In the genomic region with DNA sequence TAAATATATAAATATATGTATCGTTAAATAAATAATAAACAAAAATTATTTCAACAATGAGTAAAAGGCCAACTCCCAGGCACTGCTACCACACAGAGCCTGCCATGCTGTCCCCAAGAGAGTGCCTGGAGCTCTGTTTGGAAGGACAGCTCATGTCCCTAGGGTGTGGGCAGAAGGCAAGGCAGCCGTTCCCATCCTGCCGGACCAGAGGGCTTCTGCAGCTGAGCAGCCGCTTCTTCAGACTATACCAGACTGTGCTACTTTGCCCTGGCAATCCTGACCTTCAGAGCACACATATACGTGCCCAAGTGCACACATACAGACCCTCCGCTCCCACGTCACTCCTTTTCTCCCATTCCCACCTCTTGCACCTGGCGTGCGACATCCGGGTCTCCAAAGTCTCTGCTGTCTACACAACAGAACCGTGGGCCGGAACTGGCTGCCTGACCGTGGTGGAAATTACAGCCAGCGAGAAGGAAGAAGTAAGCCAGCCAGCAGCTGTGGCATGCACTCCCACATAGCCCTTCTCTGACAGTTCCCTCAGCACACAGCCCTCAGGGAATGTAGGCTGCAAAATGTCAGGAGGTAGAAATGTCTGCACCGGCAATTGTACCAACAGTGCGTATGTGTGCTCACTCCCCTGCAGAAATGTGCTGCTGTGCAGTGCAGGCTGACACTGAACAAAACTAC, we compare ENCODE assay signal across 15 cellular contexts. TPM values are rescaled to one million over a fixed set of nuclear protein-coding genes. Genes with fewer than 3 reads are reported as not detected.
"Had no signal": no experiment of that assay in that cellular context is flagged by ENCODE, and none has a peak within 500 bp of the region (broad histone marks: within the 10 kb centered on the region; RNA-seq: fewer than 3 reads in every experiment).

No MANE protein-coding gene starts in this region.

- H3K4me1 Mint-ChIP-seq: activated CD4-positive, alpha-beta memory T cell treated with anti-CD3 and anti-CD28 coated beads, Interleukin-2, amount 10 ng/mL, durations not matched to agents 7 days and 5 days; naive thymus-derived CD4-positive, alpha-beta T cell; stimulated activated naive B cell treated with anti-CD40 and anti-IgM and Interleukin-4, amounts not matched to agents 10 μg/mL and 1 μg/mL and 100 μg/mL, for 72 hours had no signal

- H3K27me3 Mint-ChIP-seq: activated CD4-positive, alpha-beta memory T cell treated with anti-CD3 and anti-CD28 coated beads, Interleukin-2, amount 10 ng/mL, durations not matched to agents 7 days and 5 days had no signal

- DNase-seq: activated CD4-positive, alpha-beta memory T cell treated with anti-CD3 and anti-CD28 coated beads, Interleukin-2, amount 10 ng/mL, durations not matched to agents 7 days and 5 days; activated gamma-delta T cell treated with Interleukin-2 at 50 U/mL for 16 hours; activated T-cell treated with anti-CD3 and anti-CD28 coated beads, Interleukin-2, amount 50 U/mL, for 72 hours; amniotic stem cell; body of pancreas; cerebellar nuclear complex; gastrocnemius medialis; kidney; left ventricle myocardium inferior; naive thymus-derived CD4-positive, alpha-beta T cell; stimulated activated CD4-positive, alpha-beta T cell treated with anti-CD3 and anti-CD28 coated beads, Interleukin-2, amount 100 ng/mL, for 48 hours; stimulated activated naive B cell treated with anti-CD40 and anti-IgM and Interleukin-4, amounts not matched to agents 10 μg/mL and 1 μg/mL and 100 μg/mL, for 72 hours; tibial artery had no signal

- H3K4me3 Mint-ChIP-seq: activated CD4-positive, alpha-beta memory T cell treated with anti-CD3 and anti-CD28 coated beads, Interleukin-2, amount 10 ng/mL, durations not matched to agents 7 days and 5 days; activated naive CD8-positive, alpha-beta T cell; activated T-cell treated with anti-CD3 and anti-CD28 coated beads, Interleukin-2, amount 50 U/mL, for 72 hours; dendritic cell treated with granulocyte-macrophage colony-stimulating factor and Interleukin-4, amounts not matched to agents 40 ng/mL and 50 ng/mL, for 4 days; naive thymus-derived CD4-positive, alpha-beta T cell; stimulated activated naive B cell treated with anti-CD40 and anti-IgM and Interleukin-4, amounts not matched to agents 10 μg/mL and 1 μg/mL and 100 μg/mL, for 72 hours had no signal

- H3K27ac Mint-ChIP-seq: activated CD4-positive, alpha-beta memory T cell treated with anti-CD3 and anti-CD28 coated beads, Interleukin-2, amount 10 ng/mL, durations not matched to agents 7 days and 5 days; activated naive CD8-positive, alpha-beta T cell; activated T-cell treated with anti-CD3 and anti-CD28 coated beads, Interleukin-2, amount 50 U/mL, for 72 hours; dendritic cell treated with granulocyte-macrophage colony-stimulating factor and Interleukin-4, amounts not matched to agents 40 ng/mL and 50 ng/mL, for 4 days; stimulated activated naive B cell treated with anti-CD40 and anti-IgM and Interleukin-4, amounts not matched to agents 10 μg/mL and 1 μg/mL and 100 μg/mL, for 72 hours had no signal

- H3K9me3 Mint-ChIP-seq: activated CD4-positive, alpha-beta memory T cell treated with anti-CD3 and anti-CD28 coated beads, Interleukin-2, amount 10 ng/mL, durations not matched to agents 7 days and 5 days; activated T-cell treated with anti-CD3 and anti-CD28 coated beads, Interleukin-2, amount 50 U/mL, for 72 hours; dendritic cell treated with granulocyte-macrophage colony-stimulating factor and Interleukin-4, amounts not matched to agents 40 ng/mL and 50 ng/mL, for 4 days; naive thymus-derived CD4-positive, alpha-beta T cell; stimulated activated naive B cell treated with anti-CD40 and anti-IgM and Interleukin-4, amounts not matched to agents 10 μg/mL and 1 μg/mL and 100 μg/mL, for 72 hours had no signal

RNA-seq across cellular contexts. Expression of gene PAX6, which starts 24.0 kb away (rescaled TPM):
- polyA plus RNA-seq: naive thymus-derived CD4-positive, alpha-beta T cell had no signal
